Comparison of ENCODE assay signal across 16 cellular contexts in genomic region chr17:7803981-7804380, GRCh38. TPM values are rescaled to one million over a fixed set of nuclear protein-coding genes. Genes with fewer than 3 reads are reported as not detected.
DNase-seq lines count a peak whose midpoint lies in the region; ATAC-seq, FAIRE-seq and TF ChIP-seq lines count a peak whose summit lies in the region.
"Had no signal": no experiment of that assay in that cellular context is flagged by ENCODE, and none has a peak within 500 bp of the region (broad histone marks: within the 10 kb centered on the region; RNA-seq: fewer than 3 reads in every experiment).

No MANE protein-coding gene starts in this region.

- no peak for ATAC-seq in GM18498 (IDR thresholded peaks at IDR 0.05; ENCODE audit: unreplicated experiment)
- ATAC-seq: left lobe of liver had no signal

- DNase-seq in Calu3 (peak; percentile 52), NCI-H2029 (lab: John Stamatoyannopoulos, UW) (peak; percentile 67), dermis blood vessel endothelial cell (peak; percentile 51), myocyte (ENCODE audit: low read depth) (peak; percentile 1), NCI-H2107 (lab: John Stamatoyannopoulos, UW) (no peak), H54 (ENCODE audit: insufficient read length, low spot score) (no peak)
- DNase-seq in stimulated activated CD4-positive, alpha-beta T cell treated with anti-CD3 and anti-CD28 coated beads, Interleukin-4, amount 100 ng/mL, for 1 hour, result no peak
- DNase-seq: activated T-cell treated with anti-CD3 and anti-CD28 coated beads for 4 hours; effector memory CD4-positive, alpha-beta T cell; NCI-H1436 treated with DMSO at 0.1 percent for 48 hours; SK-N-SH; stimulated activated CD4-positive, alpha-beta T cell treated with anti-CD3 and anti-CD28 coated beads, Interleukin-15, amount 100 ng/mL, for 24 hours; stimulated activated CD8-positive, alpha-beta memory T cell treated with anti-CD3 and anti-CD28 coated beads, Interleukin-4, amount 100 ng/mL, for 48 hours had no signal

- no peak overlapping the region for H3K27ac Mint-ChIP-seq in Calu3 (ENCODE audit: unreplicated experiment)
- H3K27ac Mint-ChIP-seq: IgD-negative memory B cell had no signal

- H3K4me3 Mint-ChIP-seq in Calu3 (ENCODE audit: low read depth, unreplicated experiment), result peak overlapping the region; percentile 41

- no peak for TF ChIP-seq POLR2A in H54 (IDR thresholded peaks at IDR 0.05; ENCODE audit: low read depth, low read length)

- FAIRE-seq in H54 (lab: Jason Lieb, UNC), result no peak

- no peaks in the 10 kb centered on the region for H3K27me3 Mint-ChIP-seq in Calu3 (ENCODE audit: unreplicated experiment)

- H3K4me1 Mint-ChIP-seq in Calu3 (ENCODE audit: low read depth, unreplicated experiment), result peaks cover 11% of the 10 kb centered on the region

- no peak for TF ChIP-seq CTCF in Calu3 (IDR thresholded peaks at IDR 0.05; ENCODE audit: unreplicated experiment)

- intact Hi-C loops in Calu3 (cut with micrococcal nuclease; ENCODE audit: unreplicated experiment), result no loop called here

- CTCF ChIA-PET in Calu3 (lab: Charles Lee), result no interaction called here

- no peaks in the 10 kb centered on the region for H3K9me3 Mint-ChIP-seq in Calu3 (ENCODE audit: low read depth, unreplicated experiment)
- H3K9me3 Mint-ChIP-seq: IgD-negative memory B cell had no signal

- H3K36me3 Mint-ChIP-seq in Calu3 (ENCODE audit: insufficient read depth, unreplicated experiment), result no peaks in the 10 kb centered on the region
- H3K36me3 Mint-ChIP-seq: IgD-negative memory B cell had no signal

- BruUV-seq in Calu3 (replicated peaks; lab: Mats Ljungman, UMichigan), result no TSS peak

RNA-seq across cellular contexts. Expression of gene KDM6B, which starts 30.0 kb away (rescaled TPM):
- total RNA-seq in Calu3 (2022) (29.0 and 37.3 TPM in 2 replicates), dermis blood vessel endothelial cell (7.6 and 10.6 TPM in 2 replicates), myocyte (3.9 and 4.5 TPM in 2 replicates)
- polyA plus RNA-seq in myocyte (2012), result 14.2 TPM

RNA-seq across cellular contexts. Expression of gene TMEM88, which starts 50.9 kb away (rescaled TPM):
- total RNA-seq in Calu3 (2022), result 2.9 and 3.6 TPM in 2 replicates
- total RNA-seq in dermis blood vessel endothelial cell, result 50.9 and 111 TPM in 2 replicates
- total RNA-seq in myocyte, result 0.72 and 1.8 TPM in 2 replicates
- polyA plus RNA-seq in myocyte (2012), result 1.3 TPM
- polyA plus RNA-seq: IgD-negative memory B cell had no signal

RNA-seq across cellular contexts. Expression of gene NAA38, which starts 53.4 kb away (rescaled TPM):
- total RNA-seq in Calu3 (2022), result 36.3 and 36.6 TPM in 2 replicates
- 63.2 and 129 TPM in 2 replicates for total RNA-seq in dermis blood vessel endothelial cell
- total RNA-seq in myocyte, result 37.7 and 54.8 TPM in 2 replicates
- polyA plus RNA-seq in myocyte (2012), result 155 TPM

RNA-seq across cellular contexts. Expression of gene CYB5D1, which starts 53.8 kb away (rescaled TPM):
- total RNA-seq in Calu3 (2022), result 8.0 and 8.4 TPM in 2 replicates
- total RNA-seq in dermis blood vessel endothelial cell, result 15.1 and 17.9 TPM in 2 replicates
- 4.0 and 4.3 TPM in 2 replicates for total RNA-seq in myocyte
- 8.8 TPM for polyA plus RNA-seq in myocyte (2012)

Comparison
In these comparisons a context has a peak if more than half of its experiments do, and no peak if none do; other contexts are left out.
1. DNase-seq: peak in Calu3 (single experiment), NCI-H2029 (single experiment), dermis blood vessel endothelial cell (single experiment) and myocyte (single experiment); none in stimulated activated CD4-positive, alpha-beta T cell treated with anti-CD3 and anti-CD28 coated beads, Interleukin-4, amount 100 ng/mL, for 1 hour (single experiment), NCI-H2107 (single experiment) and H54 (single experiment).
2. RNA of gene TMEM88, which starts 50.9 kb away (total RNA-seq): 50.9 to 111 TPM in dermis blood vessel endothelial cell; 2.9 to 3.6 TPM in Calu3 and 0.72 to 1.8 TPM in myocyte; every median in the first group is over 10 times any median in the second.